In genomic region chr12:67483871-67484554, GRCh38 we compare ENCODE assay signal across 9 cellular contexts.
A peak's percentile ranks its signal among the peaks of the same experiment; 100 is the strongest.
DNase-seq lines count a peak whose midpoint lies in the region; ATAC-seq and FAIRE-seq lines count a peak whose summit lies in the region.
"Had no signal": no experiment of that assay in that cellular context is flagged by ENCODE, and none has a peak within 500 bp of the region (broad histone marks: within the 10 kb centered on the region; RNA-seq: fewer than 3 reads in every experiment).

No MANE protein-coding gene starts in this region.

- no peak for DNase-seq in GM18507 (ENCODE audit: extremely low spot score, insufficient read length, low read depth)
- DNase-seq in effector memory CD4-positive, alpha-beta T cell, result no peak
- DNase-seq in 8988T, result no peak
- no peak for DNase-seq in globus pallidus (ENCODE audit: low spot score)
- DNase-seq in HuH-7.5 (ENCODE audit: low spot score), result no peak
- no peak for DNase-seq in iPS-NIHi7 (ENCODE audit: extremely low spot score)
- DNase-seq: NCI-H2171 had no signal

- FAIRE-seq in GM18507 (lab: Jason Lieb, UNC), result peak; percentile 62

- no peaks in the 10 kb centered on the region for H4K20me1 ChIP-seq in BLaER1

- no peaks in the 10 kb centered on the region for H3K36me3 ChIP-seq in BLaER1
- no peaks in the 10 kb centered on the region for H3K36me3 ChIP-seq in effector memory CD4-positive, alpha-beta T cell (ENCODE audit: control insufficient read depth, insufficient read depth, low read length)

- no peaks in the 10 kb centered on the region for H3K27me3 ChIP-seq in BLaER1
- H3K27me3 ChIP-seq in effector memory CD4-positive, alpha-beta T cell (replicated peaks; ENCODE audit: control insufficient read depth, insufficient read depth, low read length, poor library complexity, severe bottlenecking), result no peaks in the 10 kb centered on the region

- peak overlapping the region; percentile 47 for H3K4me2 ChIP-seq in BLaER1

- H3K4me1 ChIP-seq in BLaER1, result peaks cover 28% of the 10 kb centered on the region
- peaks cover 32% of the 10 kb centered on the region for H3K4me1 ChIP-seq in effector memory CD4-positive, alpha-beta T cell (ENCODE audit: control insufficient read depth, insufficient read depth, low read length, poor library complexity, severe bottlenecking)

- H3K9me3 ChIP-seq in BLaER1, result peaks cover 27% of the 10 kb centered on the region
- H3K9me3 ChIP-seq in effector memory CD4-positive, alpha-beta T cell (ENCODE audit: control insufficient read depth, low read length), result peaks cover 4% of the 10 kb centered on the region

- no peak overlapping the region for H3K9ac ChIP-seq in BLaER1

- ATAC-seq in HG03095 (IDR thresholded peaks at IDR 0.05; ENCODE audit: unreplicated experiment), result peak; percentile 48

- H3K4me3 ChIP-seq in BLaER1, result no peak overlapping the region
- no peak overlapping the region for H3K4me3 ChIP-seq in effector memory CD4-positive, alpha-beta T cell (ENCODE audit: insufficient read depth, low read depth, low read length, poor library complexity, severe bottlenecking)

- 0 out of 2 replicates have a peak overlapping the region, but pooled peaks have one; percentile 7 for H3K27ac ChIP-seq in BLaER1
- peak overlapping the region; percentile 36 for H3K27ac ChIP-seq in effector memory CD4-positive, alpha-beta T cell (ENCODE audit: insufficient read depth, low read length, poor library complexity, severe bottlenecking)
